8 cellular contexts compared by ENCODE assay signal in genomic region chr17:42519546-42520444, GRCh38. TPM values are rescaled to one million over a fixed set of nuclear protein-coding genes. Genes with fewer than 3 reads are reported as not detected.
A peak's percentile ranks its signal among the peaks of the same experiment; 100 is the strongest.
DNase-seq lines count a peak whose midpoint lies in the region; ATAC-seq, FAIRE-seq and TF ChIP-seq lines count a peak whose summit lies in the region.

No MANE protein-coding gene starts in this region.

- ATAC-seq in A549 = peak; percentile 52 to 76
- ATAC-seq in left colon = peak; percentile 31
- no peak for ATAC-seq in HG03139 (IDR thresholded peaks at IDR 0.05; ENCODE audit: unreplicated experiment)

- peak; percentile 60 for TF ChIP-seq POLR2A in A549 (IDR thresholded peaks at IDR 0.05; ENCODE audit: low read length)

- peak overlapping the region; percentile 60 to 92 (median 75) for H3K9ac ChIP-seq in subcutaneous abdominal adipose tissue (ENCODE audit: low read length in 5 of 5)

- TF ChIP-seq CTCF in A549 (IDR thresholded peaks at IDR 0.05) (no peak), coronary artery (IDR thresholded peaks at IDR 0.05) (no peak), GM20000 (IDR thresholded peaks at IDR 0.05; ENCODE audit: extremely low read depth, missing control alignments) (no peak)

- intact Hi-C loops in left colon (cut with DNase I, micrococcal nuclease) = loop anchor here (5.0 to 10.0 kb wide), 3 partner anchors 92 to 205 kb away; partner anchors contain the start of gene CAVIN1 (in 1 of the 2)

- H3K9me3 ChIP-seq in A549 (no peaks in the 10 kb centered on the region), subcutaneous abdominal adipose tissue (ENCODE audit: control insufficient read depth in 5 of 5, low read length in 5 of 5) (no peaks in the 10 kb centered on the region)

- peak overlapping the region; percentile 83 for H3K4me2 ChIP-seq in A549

- CTCF ChIA-PET in A549 (lab: Yijun Ruan, JAX) = interaction anchor here (0.5 to 17.8 kb wide), 34 partner anchors 8 to 402 kb away, joined by 3 to 364 read pairs (median 6); partner anchors contain the start of genes CAVIN1, NAGLU and STAT3

- H3K4me1 ChIP-seq in A549 (peaks cover 63% of the 10 kb centered on the region), subcutaneous abdominal adipose tissue (ENCODE audit: control insufficient read depth in 5 of 5, insufficient read depth in 5 of 5, low read length in 5 of 5) (peaks cover 48 to 81% (median 79%) of the 10 kb centered on the region in 5 donors)

- POLR2A ChIA-PET in A549 (lab: Yijun Ruan, JAX) = interaction anchor here (0.6 to 4.5 kb wide), 17 partner anchors 10 to 502 kb away, joined by 3 to 66 read pairs (median 3); partner anchors contain the start of genes BECN1, CAVIN1, DNAJC7 and NAGLU

- FAIRE-seq in A549 (lab: Jason Lieb, UNC) = no peak

- 18% methylated on average over 12 of the region's 12 CpGs for WGBS in A549 (ENCODE audit: missing lambda C conversion rate)

- DNase-seq in A549 (ENCODE audit: low read depth in 1 of 2, low spot score in 1 of 2) (peak; percentile 95 to 96), M059J (ENCODE audit: low read depth) (peak; percentile 99), coronary artery (ENCODE audit: low spot score) (peak; percentile 98), left colon (peak; percentile 79 to 90), GM20000 (ENCODE audit: low spot score) (no peak), NCI-H524 treated with DMSO at 0.1 percent for 48 hours (lab: John Stamatoyannopoulos, UW) (no peak)

- peaks cover 0 to 27% (median 6%) of the 10 kb centered on the region in 5 donors for H3K36me3 ChIP-seq in subcutaneous abdominal adipose tissue (ENCODE audit: control insufficient read depth in 5 of 5, insufficient read depth in 5 of 5, low read length in 5 of 5)

- no peaks in the 10 kb centered on the region for H3K27me3 ChIP-seq in subcutaneous abdominal adipose tissue (ENCODE audit: control insufficient read depth in 5 of 5, insufficient read depth in 4 of 5, low read length in 5 of 5)

- H3K27ac ChIP-seq in A549 = peak overlapping the region; percentile 95 to 98
- peak overlapping the region; percentile 93 to 98 for H3K27ac ChIP-seq in coronary artery
- peak overlapping the region; percentile 100 for H3K27ac ChIP-seq in subcutaneous abdominal adipose tissue (ENCODE audit: low read depth, low read length)

- peak; percentile 37 to 67; a peak in 2 of 5 replicates for TF ChIP-seq EP300 in A549 (IDR thresholded peaks at IDR 0.05)

- TF ChIP-seq RAD21 in A549 (conservative IDR thresholded peaks at IDR 0.05 in 1 of 2, IDR thresholded peaks at IDR 0.05 in 1 of 2) = no peak; a peak in 1 of 5 replicates

- H3K4me3 ChIP-seq in A549 = no peak overlapping the region
- H3K4me3 ChIP-seq in coronary artery = peak overlapping the region; percentile 1
- H3K4me3 ChIP-seq in subcutaneous abdominal adipose tissue (ENCODE audit: low read depth in 1 of 5, low read length in 5 of 5) = peak overlapping the region in 3 of 5 donors; percentile 1 to 32 (median 20)

TF ChIP-seq in A549, 52 proteins besides CTCF, POLR2A, EP300 and RAD21 (continues in another document):
- TF ChIP-seq EHF (CRISPR knock-in tag; IDR thresholded peaks at IDR 0.05) = 0 out of 2 replicates have a peak, but pooled peaks have one; percentile 67
- 0 out of 3 replicates have a peak, but pooled peaks have one; percentile 13 for TF ChIP-seq SMC3 (IDR thresholded peaks at IDR 0.05)
- TF ChIP-seq, protein P1, sequence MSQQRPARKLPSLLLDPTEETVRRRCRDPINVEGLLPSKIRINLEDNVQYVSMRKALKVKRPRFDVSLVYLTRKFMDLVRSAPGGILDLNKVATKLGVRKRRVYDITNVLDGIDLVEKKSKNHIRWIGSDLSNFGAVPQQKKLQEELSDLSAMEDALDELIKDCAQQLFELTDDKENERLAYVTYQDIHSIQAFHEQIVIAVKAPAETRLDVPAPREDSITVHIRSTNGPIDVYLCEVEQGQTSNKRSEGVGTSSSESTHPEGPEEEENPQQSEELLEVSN (IDR thresholded peaks at IDR 0.05; ENCODE audit: borderline replicate concordance, low read depth) = peak; percentile 90
- TF ChIP-seq, protein P2, sequence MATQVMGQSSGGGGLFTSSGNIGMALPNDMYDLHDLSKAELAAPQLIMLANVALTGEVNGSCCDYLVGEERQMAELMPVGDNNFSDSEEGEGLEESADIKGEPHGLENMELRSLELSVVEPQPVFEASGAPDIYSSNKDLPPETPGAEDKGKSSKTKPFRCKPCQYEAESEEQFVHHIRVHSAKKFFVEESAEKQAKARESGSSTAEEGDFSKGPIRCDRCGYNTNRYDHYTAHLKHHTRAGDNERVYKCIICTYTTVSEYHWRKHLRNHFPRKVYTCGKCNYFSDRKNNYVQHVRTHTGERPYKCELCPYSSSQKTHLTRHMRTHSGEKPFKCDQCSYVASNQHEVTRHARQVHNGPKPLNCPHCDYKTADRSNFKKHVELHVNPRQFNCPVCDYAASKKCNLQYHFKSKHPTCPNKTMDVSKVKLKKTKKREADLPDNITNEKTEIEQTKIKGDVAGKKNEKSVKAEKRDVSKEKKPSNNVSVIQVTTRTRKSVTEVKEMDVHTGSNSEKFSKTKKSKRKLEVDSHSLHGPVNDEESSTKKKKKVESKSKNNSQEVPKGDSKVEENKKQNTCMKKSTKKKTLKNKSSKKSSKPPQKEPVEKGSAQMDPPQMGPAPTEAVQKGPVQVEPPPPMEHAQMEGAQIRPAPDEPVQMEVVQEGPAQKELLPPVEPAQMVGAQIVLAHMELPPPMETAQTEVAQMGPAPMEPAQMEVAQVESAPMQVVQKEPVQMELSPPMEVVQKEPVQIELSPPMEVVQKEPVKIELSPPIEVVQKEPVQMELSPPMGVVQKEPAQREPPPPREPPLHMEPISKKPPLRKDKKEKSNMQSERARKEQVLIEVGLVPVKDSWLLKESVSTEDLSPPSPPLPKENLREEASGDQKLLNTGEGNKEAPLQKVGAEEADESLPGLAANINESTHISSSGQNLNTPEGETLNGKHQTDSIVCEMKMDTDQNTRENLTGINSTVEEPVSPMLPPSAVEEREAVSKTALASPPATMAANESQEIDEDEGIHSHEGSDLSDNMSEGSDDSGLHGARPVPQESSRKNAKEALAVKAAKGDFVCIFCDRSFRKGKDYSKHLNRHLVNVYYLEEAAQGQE (IDR thresholded peaks at IDR 0.05) = no peak
- TF ChIP-seq, protein P3, sequence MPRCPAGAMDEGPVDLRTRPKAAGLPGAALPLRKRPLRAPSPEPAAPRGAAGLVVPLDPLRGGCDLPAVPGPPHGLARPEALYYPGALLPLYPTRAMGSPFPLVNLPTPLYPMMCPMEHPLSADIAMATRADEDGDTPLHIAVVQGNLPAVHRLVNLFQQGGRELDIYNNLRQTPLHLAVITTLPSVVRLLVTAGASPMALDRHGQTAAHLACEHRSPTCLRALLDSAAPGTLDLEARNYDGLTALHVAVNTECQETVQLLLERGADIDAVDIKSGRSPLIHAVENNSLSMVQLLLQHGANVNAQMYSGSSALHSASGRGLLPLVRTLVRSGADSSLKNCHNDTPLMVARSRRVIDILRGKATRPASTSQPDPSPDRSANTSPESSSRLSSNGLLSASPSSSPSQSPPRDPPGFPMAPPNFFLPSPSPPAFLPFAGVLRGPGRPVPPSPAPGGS (IDR thresholded peaks at IDR 0.05) = 0 out of 3 replicates have a peak, but pooled peaks have one; percentile 48
- peak; percentile 84 to 93; a peak in 4 of 5 replicates for TF ChIP-seq JUN (IDR thresholded peaks at IDR 0.05)
- TF ChIP-seq KDM5A (IDR thresholded peaks at IDR 0.05) = no peak
- TF ChIP-seq HOXB13 (CRISPR knock-in tag; IDR thresholded peaks at IDR 0.05; ENCODE audit: low read depth) = peak; percentile 95
- no peak for TF ChIP-seq TFCP2L1 (CRISPR knock-in tag; IDR thresholded peaks at IDR 0.05)
- no peak for TF ChIP-seq HEYL (CRISPR knock-in tag; IDR thresholded peaks at IDR 0.05)

RNA-seq across cellular contexts. Expression of gene NAGLU, which starts 16.2 kb away (rescaled TPM):
- polyA plus RNA-seq in A549 (2011; rRNA removed) = 17.8 and 18.0 TPM in 2 replicates
- polyA plus RNA-seq in A549 (2012; cell fraction: cytosol; rRNA removed) = 33.3 and 49.9 TPM in 2 replicates
- 125 and 164 TPM in 2 replicates for polyA plus RNA-seq in A549 (2012; cell fraction: nucleus; rRNA removed)
- polyA plus RNA-seq in A549 (2017; fragmentation: RNase III; extraction: RNeasy Plus Mini Kit Qiagen cat#74134 plus additional on column Dnase treatment) = 28.2 to 34.5 TPM (median 34.0 TPM) in 3 replicates
- 22.4 and 34.9 TPM in 2 replicates for polyA minus RNA-seq in A549 (2011; rRNA and poly(A)+ RNA removed)
- 19.3 and 27.8 TPM in 2 replicates for total RNA-seq in M059J (2014; rRNA removed; shearing (Covaris generic))
- 10 to 100 TPM; 36.5 to 45.9 TPM for total RNA-seq in left colon

RNA-seq across cellular contexts. Expression of gene HSD17B1, which starts 32.9 kb away (rescaled TPM):
- polyA plus RNA-seq in A549 (2011; rRNA removed) = 0.40 and 0.49 TPM in 2 replicates
- polyA plus RNA-seq in A549 (2012; cell fraction: cytosol; rRNA removed) = 1.3 and 1.4 TPM in 2 replicates
- polyA plus RNA-seq in A549 (2012; cell fraction: nucleus; rRNA removed) = 3.4 and 4.8 TPM in 2 replicates
- polyA plus RNA-seq in A549 (2017; fragmentation: RNase III; extraction: RNeasy Plus Mini Kit Qiagen cat#74134 plus additional on column Dnase treatment) = 1.2 to 1.9 TPM (median 1.5 TPM) in 3 replicates
- 0.24 and 0.29 TPM in 2 replicates for polyA minus RNA-seq in A549 (2011; rRNA and poly(A)+ RNA removed)
- total RNA-seq in M059J (2014; rRNA removed; shearing (Covaris generic)) = 0.54 TPM in 1 of 2 replicates, not detected in the other
- under 1 TPM; 0.85 to 0.98 TPM for total RNA-seq in left colon

RNA-seq across cellular contexts. Expression of gene COASY, which starts 42.2 kb away (rescaled TPM):
- polyA plus RNA-seq in A549 (2011; rRNA removed) = 65.4 and 77.5 TPM in 2 replicates
- 116 and 139 TPM in 2 replicates for polyA plus RNA-seq in A549 (2012; cell fraction: cytosol; rRNA removed)
- polyA plus RNA-seq in A549 (2012; cell fraction: nucleus; rRNA removed) = 273 and 349 TPM in 2 replicates
- polyA plus RNA-seq in A549 (2017; fragmentation: RNase III; extraction: RNeasy Plus Mini Kit Qiagen cat#74134 plus additional on column Dnase treatment) = 103 to 113 TPM (median 112 TPM) in 3 replicates
- polyA minus RNA-seq in A549 (2011; rRNA and poly(A)+ RNA removed) = 86.3 and 94.3 TPM in 2 replicates
- total RNA-seq in M059J (2014; rRNA removed; shearing (Covaris generic)) = 31.3 and 33.0 TPM in 2 replicates
- total RNA-seq in left colon = 100 to 1,000 TPM in 1 of 2 donors, 10 to 100 TPM in 1; 92.6 to 122 TPM

RNA-seq across cellular contexts. Expression of gene MLX, which starts 47.1 kb away (rescaled TPM):
- polyA plus RNA-seq in A549 (2011; rRNA removed) = 48.0 and 48.6 TPM in 2 replicates
- 34.8 and 40.4 TPM in 2 replicates for polyA plus RNA-seq in A549 (2012; cell fraction: cytosol; rRNA removed)
- 39.8 and 41.7 TPM in 2 replicates for polyA plus RNA-seq in A549 (2012; cell fraction: nucleus; rRNA removed)
- polyA plus RNA-seq in A549 (2017; fragmentation: RNase III; extraction: RNeasy Plus Mini Kit Qiagen cat#74134 plus additional on column Dnase treatment) = 46.3 to 48.1 TPM (median 47.0 TPM) in 3 replicates
- polyA minus RNA-seq in A549 (2011; rRNA and poly(A)+ RNA removed) = 49.3 and 59.8 TPM in 2 replicates
- total RNA-seq in M059J (2014; rRNA removed; shearing (Covaris generic)) = 39.1 and 42.6 TPM in 2 replicates
- total RNA-seq in left colon = 10 to 100 TPM; 95.1 to 98.8 TPM

RNA-seq across cellular contexts. Expression of gene PSMC3IP, which starts 57.7 kb away (rescaled TPM):
- 17.8 and 26.1 TPM in 2 replicates for polyA plus RNA-seq in A549 (2011; rRNA removed)
- 26.0 and 33.5 TPM in 2 replicates for polyA plus RNA-seq in A549 (2012; cell fraction: cytosol; rRNA removed)
- 25.9 and 35.2 TPM in 2 replicates for polyA plus RNA-seq in A549 (2012; cell fraction: nucleus; rRNA removed)
- 37.3 to 40.7 TPM (median 37.9 TPM) in 3 replicates for polyA plus RNA-seq in A549 (2017; fragmentation: RNase III; extraction: RNeasy Plus Mini Kit Qiagen cat#74134 plus additional on column Dnase treatment)
- polyA minus RNA-seq in A549 (2011; rRNA and poly(A)+ RNA removed) = 8.3 and 9.2 TPM in 2 replicates
- 16.0 and 23.2 TPM in 2 replicates for total RNA-seq in M059J (2014; rRNA removed; shearing (Covaris generic))
- 1 to 10 TPM; 1.6 to 2.2 TPM for total RNA-seq in left colon

Comparison
In these comparisons a context has a peak if more than half of its experiments do, and no peak if none do; other contexts are left out.
1. DNase-seq: peak in A549 (2 of 2), M059J (single experiment), coronary artery (single experiment) and left colon (2 of 2); none in GM20000 (single experiment) and NCI-H524 treated with DMSO at 0.1 percent for 48 hours (single experiment).
2. Peak in every context shown above with its lines, with median percentiles within 50 percentile points of each other: H3K27ac ChIP-seq.